ENCODE assay signal across 32 cellular contexts in genomic region chr7:159165352-159165751, GRCh38. TPM values are rescaled to one million over a fixed set of nuclear protein-coding genes. Genes with fewer than 3 reads are reported as not detected.
"Had no signal": no experiment of that assay in that cellular context is flagged by ENCODE, and none has a peak within 500 bp of the region (broad histone marks: within the 10 kb centered on the region; RNA-seq: fewer than 3 reads in every experiment).

No MANE protein-coding gene starts in this region.

- H3K4me1 ChIP-seq: adrenal gland, ascending aorta, body of pancreas, breast epithelium had no signal

- H3K9me3 ChIP-seq: adrenal gland, ascending aorta, body of pancreas had no signal

- DNase-seq: activated effector memory CD4-positive, alpha-beta T cell treated with anti-CD3 and anti-CD28 coated beads, Interleukin-2, amount 50 U/mL, for 16 hours; activated effector memory CD4-positive, alpha-beta T cell treated with Interleukin-2 at 50 U/mL for 16 hours; activated gamma-delta T cell; activated gamma-delta T cell treated with Interleukin-2 at 50 U/mL for 16 hours; activated naive CD4-positive, alpha-beta T cell; activated naive CD4-positive, alpha-beta T cell treated with anti-CD3 and anti-CD28 coated beads for 36 hours; activated naive CD4-positive, alpha-beta T cell treated with anti-CD3 and anti-CD28 coated beads, Interleukin-2, amount 10 ng/mL, durations not matched to agents 7 days and 5 days; activated naive CD4-positive, alpha-beta T cell treated with anti-CD3 and anti-CD28 coated beads, Interleukin-2, amount 50 U/mL, for 16 hours; activated naive CD4-positive, alpha-beta T cell treated with Interleukin-2 at 50 U/mL for 16 hours; activated naive CD8-positive, alpha-beta T cell treated with anti-CD3 and anti-CD28 coated beads for 36 hours; activated naive CD8-positive, alpha-beta T cell treated with anti-CD3 and anti-CD28 coated beads, Interleukin-2, amount 10 ng/mL, durations not matched to agents 7 days and 5 days; activated naive CD8-positive, alpha-beta T cell treated with anti-CD3 and anti-CD28 coated beads, Interleukin-2, amount 50 U/mL, for 24 hours; activated T-cell treated with anti-CD3 and anti-CD28 coated beads, Interleukin-2, amount 50 U/mL, for 4 hours; activated T-cell treated with anti-CD3 and anti-CD28 coated beads, Interleukin-2, amount 50 U/mL, for 48 hours; activated T-cell treated with anti-CD3 and anti-CD28 coated beads, Interleukin-2, amount 50 U/mL, for 72 hours; adrenal gland; amniotic stem cell; amygdala; anterior cingulate cortex; aorta; body of pancreas; brain microvascular endothelial cell; caudate nucleus; central memory CD4-positive, alpha-beta T cell; cerebellar nuclear complex had no signal

- FAIRE-seq: astrocyte, bronchial epithelial cell had no signal

- H3K36me3 ChIP-seq: adrenal gland, ascending aorta, brain microvascular endothelial cell, breast epithelium, cardiac muscle cell had no signal

- H3K4me3 ChIP-seq: adrenal gland, ascending aorta, body of pancreas, breast epithelium, cardiac muscle cell had no signal

- ATAC-seq: activated naive CD4-positive, alpha-beta T cell treated with anti-CD3 and anti-CD28 coated beads, Interleukin-2, amount 50 U/mL, for 72 hours; activated naive CD8-positive, alpha-beta T cell treated with anti-CD3 and anti-CD28 coated beads, Interleukin-2, amount 50 U/mL, for 24 hours; activated T-cell treated with anti-CD3 and anti-CD28 coated beads, Interleukin-2, amount 50 U/mL, for 4 hours; activated T-cell treated with anti-CD3 and anti-CD28 coated beads, Interleukin-2, amount 50 U/mL, for 72 hours; activated T-helper 17 cell treated with anti-CD3 and anti-CD28 coated beads, Interleukin-2, amount 50 U/mL, for 72 hours; body of pancreas had no signal

- H3K27ac ChIP-seq: adrenal gland, ascending aorta, body of pancreas, brain microvascular endothelial cell, breast epithelium, cardiac muscle cell had no signal

- H3K27me3 ChIP-seq: adrenal gland, ascending aorta, body of pancreas, brain microvascular endothelial cell, breast epithelium, cardiac muscle cell had no signal

RNA-seq across cellular contexts. Expression of gene VIPR2, which starts 20.7 kb away (rescaled TPM):
- total RNA-seq: activated naive CD8-positive, alpha-beta T cell treated with anti-CD3 and anti-CD28 coated beads for 36 hours; bronchial epithelial cell had no signal
